Comparison of ENCODE assay signal across 11 cellular contexts in genomic region chr2:64622443-64623231, GRCh38. TPM values are rescaled to one million over a fixed set of nuclear protein-coding genes. Genes with fewer than 3 reads are reported as not detected.
DNase-seq lines count a peak whose midpoint lies in the region; ATAC-seq, FAIRE-seq and TF ChIP-seq lines count a peak whose summit lies in the region.
"Had no signal": no experiment of that assay in that cellular context is flagged by ENCODE, and none has a peak within 500 bp of the region (broad histone marks: within the 10 kb centered on the region; RNA-seq: fewer than 3 reads in every experiment).

No MANE protein-coding gene starts in this region.

- H3K79me2 ChIP-seq in mesendoderm (ENCODE audit: control insufficient read depth, insufficient read depth, low read length), result no peaks in the 10 kb centered on the region

- no peaks in the 10 kb centered on the region for H3K36me3 ChIP-seq in mesendoderm (ENCODE audit: control insufficient read depth, insufficient read depth, low read length)

- H4K8ac ChIP-seq in mesendoderm (ENCODE audit: low read depth, low read length), result no peak overlapping the region

- no peak for FAIRE-seq in GM19239 (lab: Jason Lieb, UNC)

- H3K56ac ChIP-seq in mesendoderm (ENCODE audit: low read length), result peak overlapping the region; percentile 77

- peaks cover 2% of the 10 kb centered on the region for H3K4me1 ChIP-seq in mesendoderm (ENCODE audit: control insufficient read depth, low read depth, low read length)

- CTCF ChIA-PET in AG04449 (lab: Yijun Ruan, JAX), result interaction anchor here (0.6 to 2.3 kb wide), 5 partner anchors 8 to 339 kb away, joined by 3 to 11 read pairs (median 4); no protein-coding TSS in a partner anchor

- POLR2A ChIA-PET in AG04449 (lab: Yijun Ruan, JAX), result no interaction called here

- WGBS in mesendoderm (ENCODE audit: extremely low coverage, insufficient coverage, low lambda C conversion rate), result no CpG with 5 or more reads among the region's 13 CpGs

- H4K5ac ChIP-seq in mesendoderm (ENCODE audit: low read length), result no peak overlapping the region

- H3K4me2 ChIP-seq in mesendoderm (ENCODE audit: low read length), result no peak overlapping the region

- H2BK120ac ChIP-seq in mesendoderm (ENCODE audit: low read depth, low read length), result no peak overlapping the region

- DNase-seq in AG04449 (ENCODE audit: low read depth, low spot score) (no peak), G401 (ENCODE audit: low spot score) (peak; percentile 37), dermis blood vessel endothelial cell (peak; percentile 68), mesendoderm (peak; percentile 96), SW 1271 (lab: John Stamatoyannopoulos, UW) (no peak), GM19239 (ENCODE audit: insufficient read length, low spot score) (no peak), COR-L47 (lab: John Stamatoyannopoulos, UW) (no peak)
- DNase-seq: CD8-positive, alpha-beta memory T cell; naive thymus-derived CD8-positive, alpha-beta T cell; NCI-H1436 treated with DMSO at 0.1 percent for 48 hours had no signal

- no peak overlapping the region for H3K4me3 ChIP-seq in AG04449 (ENCODE audit: low read depth, low read length)
- H3K4me3 ChIP-seq in mesendoderm (ENCODE audit: low read length), result no peak overlapping the region

- no peak overlapping the region for H2BK15ac ChIP-seq in mesendoderm (replicated peaks; ENCODE audit: low read depth)

- peak; percentile 29 for TF ChIP-seq CTCF in AG04449 (IDR thresholded peaks at IDR 0.05; ENCODE audit: insufficient read depth, low read length, missing control alignments)

- H3K4ac ChIP-seq in mesendoderm (ENCODE audit: low read depth, low read length), result no peak overlapping the region

- H3K79me1 ChIP-seq in mesendoderm (ENCODE audit: low read length), result no peaks in the 10 kb centered on the region

- no peak overlapping the region for H3K27ac ChIP-seq in mesendoderm (ENCODE audit: low read depth, low read length)

- no peak overlapping the region for H3K18ac ChIP-seq in mesendoderm (ENCODE audit: low read length)

- H3K23ac ChIP-seq in mesendoderm (ENCODE audit: low read length), result no peak overlapping the region

- ATAC-seq in HG02642 (IDR thresholded peaks at IDR 0.05; ENCODE audit: poor library complexity, unreplicated experiment), result no peak
- ATAC-seq: naive thymus-derived CD8-positive, alpha-beta T cell had no signal

- H3K27me3 ChIP-seq in mesendoderm (ENCODE audit: insufficient read depth, low read length, poor library complexity), result no peaks in the 10 kb centered on the region

- H3K9ac ChIP-seq in mesendoderm (ENCODE audit: low read length), result peak overlapping the region; percentile 8

- no peak overlapping the region for H2AK5ac ChIP-seq in mesendoderm (ENCODE audit: low read length)

- in situ Hi-C loops in G401 (cut with HindIII; ENCODE audit: low sequenced_read_pairs), result no loop called here

- peak overlapping the region; percentile 44 for H2BK5ac ChIP-seq in mesendoderm (ENCODE audit: low read length)

RNA-seq across cellular contexts. Expression of gene SERTAD2, which starts 31.1 kb away (rescaled TPM):
- 19.3 and 28.9 TPM in 2 replicates for total RNA-seq in G401 (2014; rRNA removed; shearing (Covaris generic))
- 6.6 and 9.5 TPM in 2 replicates for total RNA-seq in dermis blood vessel endothelial cell
- 9.4 TPM for polyA plus RNA-seq in mesendoderm (2013, experiment 1 of 2)
- polyA plus RNA-seq in mesendoderm (2013, experiment 2 of 2), result 9.0 TPM

Comparison
In these comparisons a context has a peak if more than half of its experiments do, and no peak if none do; other contexts are left out.
1. DNase-seq: peak in G401 (single experiment), dermis blood vessel endothelial cell (single experiment) and mesendoderm (single experiment); none in AG04449 (single experiment), SW 1271 (0 of 2), GM19239 (single experiment) and COR-L47 (single experiment).